12 cellular contexts compared by ENCODE assay signal in genomic region chrX:26851981-26852380, GRCh38.
DNase-seq lines count a peak whose midpoint lies in the region; ATAC-seq and TF ChIP-seq lines count a peak whose summit lies in the region.
"Had no signal": no experiment of that assay in that cellular context is flagged by ENCODE, and none has a peak within 500 bp of the region (broad histone marks: within the 10 kb centered on the region; RNA-seq: fewer than 3 reads in every experiment).

No MANE protein-coding gene starts in this region.

- no peaks in the 10 kb centered on the region for H3K9me2 ChIP-seq in Karpas-422 (replicated peaks; ENCODE audit: insufficient read depth, low read length)

- H3K27ac Mint-ChIP-seq in natural killer cell, result no peak overlapping the region
- H3K27ac Mint-ChIP-seq: activated naive CD4-positive, alpha-beta T cell treated with anti-CD3 and anti-CD28 coated beads, Interleukin-2, amount 50 U/mL, for 24 hours; naive thymus-derived CD4-positive, alpha-beta T cell had no signal

- no peak overlapping the region for H3K27ac ChIP-seq in Karpas-422 (ENCODE audit: low read length)
- H3K27ac ChIP-seq in VCaP, result no peak overlapping the region
- no peak overlapping the region for H3K27ac ChIP-seq in ascending aorta
- H3K27ac ChIP-seq: esophagus muscularis mucosa had no signal

- no peak overlapping the region; the same call in 1 of the 2 replicates for H2AFZ ChIP-seq in Karpas-422 (ENCODE audit: low read length)

- H3K79me2 ChIP-seq in Karpas-422 (ENCODE audit: low read length), result no peaks in the 10 kb centered on the region

- no peaks in the 10 kb centered on the region for H3K9me3 ChIP-seq in Karpas-422 (ENCODE audit: low read length)
- H3K9me3 ChIP-seq in ascending aorta, result no peaks in the 10 kb centered on the region
- H3K9me3 ChIP-seq: esophagus muscularis mucosa had no signal

- H3K4me1 Mint-ChIP-seq in natural killer cell, result no peaks in the 10 kb centered on the region
- H3K4me1 Mint-ChIP-seq: activated naive CD4-positive, alpha-beta T cell treated with anti-CD3 and anti-CD28 coated beads, Interleukin-2, amount 50 U/mL, for 24 hours; naive thymus-derived CD4-positive, alpha-beta T cell had no signal

- no peak overlapping the region for H3K4me3 Mint-ChIP-seq in natural killer cell
- H3K4me3 Mint-ChIP-seq: activated naive CD4-positive, alpha-beta T cell treated with anti-CD3 and anti-CD28 coated beads, Interleukin-2, amount 50 U/mL, for 24 hours; naive thymus-derived CD4-positive, alpha-beta T cell had no signal

- intact Hi-C loops in natural killer cell (cut with micrococcal nuclease), result no loop called here
- intact Hi-C loops in ascending aorta (cut with DNase I), result no loop called here

- H3K9ac ChIP-seq in Karpas-422 (ENCODE audit: low read length), result no peak overlapping the region

- ATAC-seq in natural killer cell (no peak), HG03025 (IDR thresholded peaks at IDR 0.05; ENCODE audit: low FRiP score, unreplicated experiment) (no peak), HG02840 (IDR thresholded peaks at IDR 0.05; ENCODE audit: low FRiP score, unreplicated experiment) (no peak)
- ATAC-seq: naive thymus-derived CD4-positive, alpha-beta T cell had no signal

- no peak overlapping the region for H3K4me3 ChIP-seq in Karpas-422 (ENCODE audit: low read length)
- no peak overlapping the region for H3K4me3 ChIP-seq in ascending aorta
- H3K4me3 ChIP-seq: esophagus muscularis mucosa had no signal

- H3K27me3 ChIP-seq in Karpas-422 (ENCODE audit: low read length) (no peaks in the 10 kb centered on the region), ascending aorta (no peaks in the 10 kb centered on the region)

- peak; percentile 45 for TF ChIP-seq CTCF in VCaP (conservative IDR thresholded peaks at IDR 0.05)
- TF ChIP-seq CTCF in natural killer cell (IDR thresholded peaks at IDR 0.05), result no peak
- no peak for TF ChIP-seq CTCF in ascending aorta (IDR thresholded peaks at IDR 0.05)

- no peaks in the 10 kb centered on the region for H4K20me1 ChIP-seq in Karpas-422 (ENCODE audit: insufficient read depth, low read depth, low read length)

- no peaks in the 10 kb centered on the region for H3K36me3 Mint-ChIP-seq in natural killer cell
- H3K36me3 Mint-ChIP-seq: activated naive CD4-positive, alpha-beta T cell treated with anti-CD3 and anti-CD28 coated beads, Interleukin-2, amount 50 U/mL, for 24 hours; naive thymus-derived CD4-positive, alpha-beta T cell had no signal

- peak; percentile 41 for DNase-seq in DMS 273 treated with DMSO at 0.1 percent for 48 hours (lab: John Stamatoyannopoulos, UW)
- peak; percentile 70 for DNase-seq in Karpas-422
- peak; percentile 5 for DNase-seq in iPS-NIHi11 (ENCODE audit: low spot score)
- DNase-seq in natural killer cell, result no peak
- DNase-seq in ascending aorta (ENCODE audit: low spot score in 2 of 2), result no peak
- DNase-seq: naive thymus-derived CD4-positive, alpha-beta T cell; NCI-H226 had no signal

- H3K36me3 ChIP-seq in Karpas-422 (ENCODE audit: insufficient read depth, low read length) (no peaks in the 10 kb centered on the region), ascending aorta (no peaks in the 10 kb centered on the region)
- H3K36me3 ChIP-seq: esophagus muscularis mucosa had no signal

- no peaks in the 10 kb centered on the region; the same call in 1 of the 2 replicates for H3K4me1 ChIP-seq in Karpas-422 (ENCODE audit: low read length)
- H3K4me1 ChIP-seq in ascending aorta, result no peaks in the 10 kb centered on the region
- H3K4me1 ChIP-seq: esophagus muscularis mucosa had no signal

- no peaks in the 10 kb centered on the region for H3K27me3 Mint-ChIP-seq in natural killer cell (ENCODE audit: low read depth in 2 of 2)
- H3K27me3 Mint-ChIP-seq: activated naive CD4-positive, alpha-beta T cell treated with anti-CD3 and anti-CD28 coated beads, Interleukin-2, amount 50 U/mL, for 24 hours; naive thymus-derived CD4-positive, alpha-beta T cell had no signal

- H3K4me2 ChIP-seq in Karpas-422 (ENCODE audit: low read depth, low read length, poor library complexity, severe bottlenecking), result no peak overlapping the region

- peaks cover 7 to 9% of the 10 kb centered on the region in 2 donors for H3K9me3 Mint-ChIP-seq in natural killer cell
- H3K9me3 Mint-ChIP-seq: activated naive CD4-positive, alpha-beta T cell treated with anti-CD3 and anti-CD28 coated beads, Interleukin-2, amount 50 U/mL, for 24 hours had no signal

Comparison
In these comparisons a context has a peak if more than half of its experiments do, and no peak if none do; other contexts are left out.
1. DNase-seq: peak in DMS 273 treated with DMSO at 0.1 percent for 48 hours (single experiment), Karpas-422 (single experiment) and iPS-NIHi11 (single experiment); none in natural killer cell (single experiment) and ascending aorta (0 of 2).